ENCODE assay signal across 14 cellular contexts in genomic region chr15:49134683-49135341, GRCh38. TPM values are rescaled to one million over a fixed set of nuclear protein-coding genes. Genes with fewer than 3 reads are reported as not detected.
DNase-seq lines count a peak whose midpoint lies in the region; ATAC-seq, FAIRE-seq and TF ChIP-seq lines count a peak whose summit lies in the region.
"Had no signal": no experiment of that assay in that cellular context is flagged by ENCODE, and none has a peak within 500 bp of the region (broad histone marks: within the 10 kb centered on the region; RNA-seq: fewer than 3 reads in every experiment).

No MANE protein-coding gene starts in this region.

- ATAC-seq in HG02571 (IDR thresholded peaks at IDR 0.05; ENCODE audit: unreplicated experiment), result no peak
- ATAC-seq: right lobe of liver had no signal

- H4K20me1 ChIP-seq in mammary epithelial cell (ENCODE audit: insufficient read depth, low read length), result no peaks in the 10 kb centered on the region

- H3K4me2 ChIP-seq in mammary epithelial cell (ENCODE audit: insufficient read depth, low read depth, low read length), result no peak overlapping the region

- DNase-seq in mammary epithelial cell (no peak), breast epithelium (ENCODE audit: low spot score in 2 of 2) (no peak), HT1080 (ENCODE audit: low read depth) (peak; percentile 29), choroid plexus epithelial cell (ENCODE audit: low read depth) (peak; percentile 78), small intestine (no peak), retina (no peak), NCI-H2227 treated with DMSO at 0.1 percent for 48 hours (lab: John Stamatoyannopoulos, UW) (no peak)
- DNase-seq: BE2C, NCI-H510A treated with DMSO at 0.1 percent for 48 hours, right lobe of liver, SHP77, upper lobe of left lung had no signal

- CTCF ChIA-PET in mammary epithelial cell (lab: Charles Lee; ENCODE audit: low non-redundant PET), result no interaction called here

- H3K9me3 ChIP-seq in mammary epithelial cell (replicated peaks; ENCODE audit: insufficient read depth, low read length) (no peaks in the 10 kb centered on the region), breast epithelium (no peaks in the 10 kb centered on the region), small intestine (ENCODE audit: control insufficient read depth, low read depth) (no peaks in the 10 kb centered on the region)
- H3K9me3 ChIP-seq: BE2C, right lobe of liver, upper lobe of left lung had no signal

- H3K4me3 ChIP-seq in mammary epithelial cell (replicated peaks in 1 of 3; ENCODE audit: insufficient read depth in 1 of 3, low read depth in 2 of 3, low read length in 3 of 3) (no peak overlapping the region), breast epithelium (no peak overlapping the region), choroid plexus epithelial cell (ENCODE audit: low read depth, low read length) (no peak overlapping the region), small intestine (ENCODE audit: low read depth in 1 of 2, low read length in 2 of 2) (no peak overlapping the region)
- H3K4me3 ChIP-seq: right lobe of liver, upper lobe of left lung had no signal

- dilution Hi-C loops in mammary epithelial cell (cut with HindIII; ENCODE audit: low sequenced_read_pairs), result loop anchor here (25.0 kb wide), 1 partner anchor 273 kb away; no protein-coding TSS in a partner anchor

- 92% methylated on average over 5 of the region's 5 CpGs for WGBS in mammary epithelial cell (ENCODE audit: low coverage, missing lambda C conversion rate)
- 72 to 83% (median 77%) methylated on average over 5 of the region's 5 CpGs for WGBS in small intestine, 3 donors

- no peak for TF ChIP-seq POLR2A in breast epithelium (IDR thresholded peaks at IDR 0.05)

- in situ Hi-C loops in mammary epithelial cell (cut with MboI; ENCODE audit: low sequenced_read_pairs in 2 of 2), result loop anchor here in 1 of 2 donors (25.0 kb wide), 1 partner anchor 273 kb away; no protein-coding TSS in a partner anchor

- H3K4me1 ChIP-seq in mammary epithelial cell (ENCODE audit: insufficient read depth, low read length), result peaks cover 13% of the 10 kb centered on the region
- no peaks in the 10 kb centered on the region for H3K4me1 ChIP-seq in breast epithelium
- no peaks in the 10 kb centered on the region for H3K4me1 ChIP-seq in small intestine (ENCODE audit: control insufficient read depth in 2 of 2, insufficient read depth in 1 of 2, low read depth in 1 of 2, low read length in 1 of 2)
- H3K4me1 ChIP-seq: BE2C, right lobe of liver, upper lobe of left lung had no signal

- H2AFZ ChIP-seq in mammary epithelial cell (ENCODE audit: low read depth, low read length), result no peak overlapping the region

- peak; percentile 90 for FAIRE-seq in small intestine (lab: Jason Lieb, UNC)

- peaks cover 36% of the 10 kb centered on the region for H3K36me3 ChIP-seq in mammary epithelial cell (ENCODE audit: insufficient read depth, low read length)
- H3K36me3 ChIP-seq in breast epithelium, result no peaks in the 10 kb centered on the region
- peaks cover 0 to 5% of the 10 kb centered on the region in 2 donors for H3K36me3 ChIP-seq in small intestine (ENCODE audit: control insufficient read depth in 2 of 2, insufficient read depth in 2 of 2, low read length in 2 of 2)

- H3K27me3 ChIP-seq in mammary epithelial cell (ENCODE audit: insufficient read depth, low read length) (no peaks in the 10 kb centered on the region), breast epithelium (no peaks in the 10 kb centered on the region), small intestine (ENCODE audit: control insufficient read depth in 2 of 2, insufficient read depth in 2 of 2, low read length in 2 of 2) (no peaks in the 10 kb centered on the region)
- H3K27me3 ChIP-seq: BE2C, right lobe of liver, upper lobe of left lung had no signal

- H3K79me2 ChIP-seq in mammary epithelial cell (ENCODE audit: insufficient read depth, low read length), result peaks cover 29% of the 10 kb centered on the region

- H3K9ac ChIP-seq in mammary epithelial cell (ENCODE audit: insufficient read depth, low read length), result no peak overlapping the region

- intact Hi-C loops in mammary epithelial cell (cut with micrococcal nuclease), result no loop called here
- intact Hi-C loops in breast epithelium (cut with DNase I; ENCODE audit: low total_unique reads), result no loop called here

- no peak for TF ChIP-seq CTCF in mammary epithelial cell (conservative IDR thresholded peaks at IDR 0.05 in 1 of 2, IDR thresholded peaks at IDR 0.05 in 1 of 2; ENCODE audit: extremely low read depth in 1 of 2, insufficient read depth in 1 of 2, low read depth in 1 of 2, low read length in 2 of 2)
- no peak for TF ChIP-seq CTCF in breast epithelium (IDR thresholded peaks at IDR 0.05)
- TF ChIP-seq CTCF in choroid plexus epithelial cell (conservative IDR thresholded peaks at IDR 0.05; ENCODE audit: low read depth, low read length), result no peak

- H3K27ac ChIP-seq in mammary epithelial cell (ENCODE audit: insufficient read depth, low read depth, low read length) (peak overlapping the region; percentile 18), breast epithelium (no peak overlapping the region), small intestine (ENCODE audit: low read depth in 1 of 2, low read length in 1 of 2) (no peak overlapping the region)
- H3K27ac ChIP-seq: HL-60, right lobe of liver, upper lobe of left lung had no signal

- no TSS peak for BruUV-seq in mammary epithelial cell (replicated peaks; lab: Mats Ljungman, UMichigan)

RNA-seq across cellular contexts. Expression of gene COPS2, which starts 20.6 kb away (rescaled TPM):
- total RNA-seq in mammary epithelial cell (10 to 100 TPM; 44.7 to 88.3 TPM), breast epithelium (10 to 100 TPM; 59.3 to 96.8 (median 75.5) TPM)
- polyA plus RNA-seq in mammary epithelial cell (37.2 TPM), small intestine (10 to 100 TPM; 48.2 to 50.5 (median 49.9) TPM)
- polyA minus RNA-seq in mammary epithelial cell, result 15.5 TPM
- total RNA-seq in HT1080 (2014; rRNA removed; shearing (Covaris generic)), result 58.6 and 64.6 TPM in 2 replicates
- 107 and 142 TPM in 2 replicates for polyA plus RNA-seq in HT1080 (2015; cell fraction: cytosol; rRNA removed)
- 92.4 and 115 TPM in 2 replicates for polyA plus RNA-seq in HT1080 (2015; cell fraction: nucleus; rRNA removed)

RNA-seq across cellular contexts. Expression of gene GALK2, which starts 35.2 kb away (rescaled TPM):
- total RNA-seq in mammary epithelial cell (10 to 100 TPM; 24.7 to 25.0 TPM), breast epithelium (10 to 100 TPM; 26.2 to 69.5 (median 64.1) TPM)
- polyA plus RNA-seq in mammary epithelial cell (22.0 TPM), small intestine (10 to 100 TPM; 26.2 to 55.5 (median 38.4) TPM)
- 41.4 TPM for polyA minus RNA-seq in mammary epithelial cell
- 31.6 and 35.9 TPM in 2 replicates for total RNA-seq in HT1080 (2014; rRNA removed; shearing (Covaris generic))
- polyA plus RNA-seq in HT1080 (2015; cell fraction: cytosol; rRNA removed), result 25.7 and 28.8 TPM in 2 replicates
- 33.2 and 37.6 TPM in 2 replicates for polyA plus RNA-seq in HT1080 (2015; cell fraction: nucleus; rRNA removed)

Comparison
In these comparisons a context has a peak if more than half of its experiments do, and no peak if none do; other contexts are left out.
1. DNase-seq: peak in HT1080 (single experiment) and choroid plexus epithelial cell (single experiment); none in mammary epithelial cell (single experiment), breast epithelium (0 of 2), small intestine (single experiment), retina (single experiment) and NCI-H2227 treated with DMSO at 0.1 percent for 48 hours (single experiment).